In the genomic region with DNA sequence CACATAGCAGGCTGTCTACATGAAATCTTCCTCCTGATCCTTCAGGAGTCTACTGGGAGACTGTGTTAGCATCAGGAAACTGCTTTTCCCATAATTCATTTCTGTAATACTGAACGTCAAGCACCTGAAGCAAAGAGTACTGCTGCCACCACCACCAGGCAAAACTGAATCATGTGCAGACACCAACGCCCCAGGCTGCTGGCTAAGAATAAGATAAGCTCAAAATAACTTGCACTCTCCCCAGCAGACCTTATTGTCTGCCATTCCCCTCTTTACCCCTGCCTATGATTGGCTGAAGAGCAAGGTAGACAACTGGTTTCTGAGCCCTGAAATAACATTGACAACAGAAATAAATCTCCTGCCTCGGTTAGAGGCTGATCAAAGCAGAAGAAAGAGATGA, we compare ENCODE assay signal across 29 cellular contexts.
"Had no signal": no experiment of that assay in that cellular context is flagged by ENCODE, and none has a peak within 500 bp of the region (broad histone marks: within the 10 kb centered on the region; RNA-seq: fewer than 3 reads in every experiment).

No MANE protein-coding gene starts in this region.

- H3K27ac Mint-ChIP-seq: dendritic cell treated with granulocyte-macrophage colony-stimulating factor and Interleukin-4, amounts not matched to agents 40 ng/mL and 50 ng/mL, for 4 days; effector memory CD8-positive, alpha-beta T cell; endodermal cell had no signal

- ATAC-seq: effector memory CD8-positive, alpha-beta T cell; esophagus mucosa; foreskin keratinocyte; gastrocnemius medialis; gastroesophageal sphincter had no signal

- H3K4me3 ChIP-seq: colonic mucosa, coronary artery, dorsolateral prefrontal cortex, esophagus muscularis mucosa, esophagus squamous epithelium, gastrocnemius medialis, gastroesophageal sphincter, heart left ventricle, heart right ventricle had no signal

- FAIRE-seq: colon, endometrium, endothelial cell of umbilical vein, frontal cortex had no signal

- H3K4me1 ChIP-seq: colonic mucosa, esophagus muscularis mucosa, esophagus squamous epithelium, foreskin keratinocyte, gastroesophageal sphincter, heart left ventricle, heart right ventricle had no signal

- H3K27ac ChIP-seq: colonic mucosa, coronary artery, dorsolateral prefrontal cortex, epithelial cell of prostate, esophagus muscularis mucosa, esophagus squamous epithelium, foreskin keratinocyte, gastrocnemius medialis, gastroesophageal sphincter, heart left ventricle, heart right ventricle had no signal

- H3K4me3 Mint-ChIP-seq: dendritic cell treated with granulocyte-macrophage colony-stimulating factor and Interleukin-4, amounts not matched to agents 40 ng/mL and 50 ng/mL, for 4 days; effector memory CD8-positive, alpha-beta T cell; endodermal cell had no signal

- H3K27me3 ChIP-seq: colonic mucosa, esophagus muscularis mucosa, esophagus squamous epithelium, foreskin keratinocyte, gastrocnemius medialis, gastroesophageal sphincter had no signal

- H3K27me3 Mint-ChIP-seq: dendritic cell treated with granulocyte-macrophage colony-stimulating factor and Interleukin-4, amounts not matched to agents 40 ng/mL and 50 ng/mL, for 4 days; effector memory CD8-positive, alpha-beta T cell had no signal

- DNase-seq: colonic mucosa; cortex of kidney; dermis blood vessel endothelial cell; dorsolateral prefrontal cortex; effector CD4-positive, alpha-beta T cell; effector CD8-positive, alpha-beta T cell; effector memory CD4-positive, alpha-beta T cell; effector memory CD8-positive, alpha-beta T cell; endodermal cell; erythroblast; esophagus squamous epithelium; foreskin fibroblast; foreskin keratinocyte; foreskin melanocyte; gastrocnemius medialis; glutamatergic neuron; head of caudate nucleus; heart left ventricle; heart right ventricle had no signal

- H3K9me3 Mint-ChIP-seq: effector memory CD8-positive, alpha-beta T cell had no signal

- H3K36me3 ChIP-seq: colonic mucosa, esophagus muscularis mucosa, esophagus squamous epithelium, gastrocnemius medialis, gastroesophageal sphincter, heart left ventricle, heart right ventricle had no signal

- H3K9me3 ChIP-seq: colonic mucosa, esophagus squamous epithelium, gastrocnemius medialis, gastroesophageal sphincter, heart left ventricle had no signal
